Comparison of ENCODE assay signal across 5 cellular contexts in the genomic region with DNA sequence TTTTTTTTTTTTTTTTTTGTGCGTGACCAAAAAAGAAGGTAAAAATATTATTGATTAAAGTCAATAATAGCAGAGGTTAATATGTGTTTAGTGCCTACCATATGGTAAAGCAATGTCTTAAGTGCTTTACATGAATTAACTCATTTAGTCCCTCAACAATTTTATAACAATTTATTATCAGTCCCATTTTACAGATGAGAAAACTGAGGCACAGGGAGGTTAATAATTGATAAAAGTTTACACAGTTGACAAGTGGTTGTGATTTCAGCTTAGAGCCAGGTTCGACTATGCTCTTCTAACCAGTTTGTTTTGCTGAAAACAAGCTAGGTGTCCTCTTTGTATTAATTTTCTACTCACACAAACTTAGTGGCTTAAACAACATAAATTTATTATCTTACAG.
"Had no signal": no experiment of that assay in that cellular context is flagged by ENCODE, and none has a peak within 500 bp of the region (broad histone marks: within the 10 kb centered on the region; RNA-seq: fewer than 3 reads in every experiment).

No MANE protein-coding gene starts in this region.

- FAIRE-seq: HTR-8/SVneo had no signal

- DNase-seq: IMR-90, KBM-7, KG1 had no signal

- H3K27ac ChIP-seq: HL-60 had no signal
